ENCODE assay signal across 9 cellular contexts in the genomic region with DNA sequence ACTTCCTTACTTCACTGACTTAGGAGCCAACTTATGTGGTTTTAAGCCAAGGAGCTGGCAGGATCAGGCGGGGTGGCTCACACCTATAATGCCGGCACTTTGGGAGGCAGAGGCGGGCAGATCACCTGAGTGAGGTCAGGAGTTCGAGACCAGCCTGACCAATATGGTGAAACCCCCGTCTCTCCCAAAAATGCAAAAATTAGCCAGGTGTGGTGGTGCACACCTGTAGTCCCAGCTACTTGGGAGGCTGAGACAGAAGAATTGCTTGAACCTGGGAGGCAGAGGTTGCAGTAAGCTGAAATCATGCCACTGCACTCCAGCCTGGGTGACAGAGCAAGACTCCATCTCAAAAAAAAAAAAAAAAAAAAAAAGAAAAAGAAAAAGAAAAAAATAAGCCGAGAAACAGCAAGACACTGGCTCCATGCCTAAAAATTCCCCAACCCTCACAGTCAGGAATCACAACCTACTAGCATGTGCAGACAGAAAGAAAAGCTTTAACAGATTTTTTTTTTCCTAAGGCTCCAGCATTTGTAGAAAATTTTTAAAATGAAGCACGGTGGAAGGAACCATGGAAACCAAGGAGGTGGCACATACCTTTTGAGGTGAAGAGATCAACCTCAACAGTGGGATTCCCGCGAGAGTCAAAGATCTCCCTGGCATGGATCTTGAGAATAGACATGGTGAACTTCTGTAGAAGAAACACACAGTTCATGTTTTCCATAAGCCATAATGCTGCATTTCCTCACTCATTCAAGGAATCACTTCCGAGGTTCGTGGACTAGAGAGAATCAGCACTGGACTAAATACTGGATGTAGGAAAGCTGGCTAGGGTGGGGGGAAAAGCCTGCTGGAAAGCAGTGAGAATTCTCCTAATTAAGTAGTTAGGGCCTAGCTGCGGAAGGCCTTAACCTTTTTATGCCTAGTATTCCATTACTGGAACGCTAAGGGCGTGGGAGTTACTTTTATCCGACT. TPM values are rescaled to one million over a fixed set of nuclear protein-coding genes. Genes with fewer than 3 reads are reported as not detected.
DNase-seq lines count a peak whose midpoint lies in the region; TF ChIP-seq lines count a peak whose summit lies in the region.
"Had no signal": no experiment of that assay in that cellular context is flagged by ENCODE, and none has a peak within 500 bp of the region (broad histone marks: within the 10 kb centered on the region; RNA-seq: fewer than 3 reads in every experiment).

No MANE protein-coding gene starts in this region.

- H3K4me3 ChIP-seq in HEK293 (ENCODE audit: low read depth, low read length) (no peak overlapping the region), fibroblast of lung (replicated peaks in 1 of 4; ENCODE audit: control extremely low read depth in 1 of 4, insufficient read depth in 1 of 4, low read depth in 3 of 4, low read length in 4 of 4) (peak overlapping the region in 2 of 4 experiments; percentile 21 to 76), smooth muscle cell (peak overlapping the region; percentile 82), testis (no peak overlapping the region)

- TF ChIP-seq POLR2A in testis (IDR thresholded peaks at IDR 0.05): no peak

- H4K20me1 ChIP-seq in fibroblast of lung (ENCODE audit: control insufficient read depth, extremely low read depth, insufficient read depth, low read length) (no peaks in the 10 kb centered on the region), smooth muscle cell (ENCODE audit: low read depth) (peaks cover 87% of the 10 kb centered on the region)

- no peaks in the 10 kb centered on the region for H3K27me3 ChIP-seq in fibroblast of lung (ENCODE audit: control insufficient read depth, insufficient read depth, low read length)
- H3K27me3 ChIP-seq in smooth muscle cell (ENCODE audit: low read depth): no peaks in the 10 kb centered on the region
- H3K27me3 ChIP-seq in testis: no peaks in the 10 kb centered on the region

- H3K27ac ChIP-seq in HEK293 (ENCODE audit: extremely low read depth, low read depth, low read length): peak overlapping the region; percentile 27; the same call in 1 of the 2 replicates
- peak overlapping the region; percentile 99 for H3K27ac ChIP-seq in VCaP
- peak overlapping the region; percentile 38 for H3K27ac ChIP-seq in fibroblast of lung (ENCODE audit: insufficient read depth, low read length)
- peak overlapping the region; percentile 97 for H3K27ac ChIP-seq in smooth muscle cell (ENCODE audit: low read depth)
- peak overlapping the region in 1 of 2 donors; percentile 14 for H3K27ac ChIP-seq in testis

- TF ChIP-seq CTCF in HEK293 (tag by site-specific recombination; IDR thresholded peaks at IDR 0.05) (no peak), VCaP (conservative IDR thresholded peaks at IDR 0.05) (no peak), fibroblast of lung (conservative IDR thresholded peaks at IDR 0.05 in 1 of 2, IDR thresholded peaks at IDR 0.05 in 1 of 2; ENCODE audit: low read depth in 1 of 2, low read length in 2 of 2) (no peak), smooth muscle cell (IDR thresholded peaks at IDR 0.05; ENCODE audit: borderline replicate concordance, insufficient read depth, poor library complexity, severe bottlenecking) (no peak), testis (IDR thresholded peaks at IDR 0.05) (no peak)

- WGBS in smooth muscle cell (ENCODE audit: low lambda C conversion rate): 73% methylated on average over 15 of the region's 15 CpGs
- 78 to 81% methylated on average over 15 of the region's 15 CpGs for WGBS in testis, 2 donors

- H3K4me1 ChIP-seq in HEK293 (ENCODE audit: control insufficient read depth, insufficient read depth, low read length) (peaks cover 11% of the 10 kb centered on the region), fibroblast of lung (ENCODE audit: control insufficient read depth, extremely low read depth, insufficient read depth, low read length) (peaks cover 29% of the 10 kb centered on the region), smooth muscle cell (ENCODE audit: low read depth) (peaks cover 44% of the 10 kb centered on the region), testis (peaks cover 35% of the 10 kb centered on the region)

- CTCF ChIA-PET in HEK293 (lab: Yijun Ruan, JAX): interaction anchor here (0.6 to 1.7 kb wide), 6 partner anchors 12 to 113 kb away, joined by 3 to 9 read pairs (median 5); no protein-coding TSS in a partner anchor

- no peaks in the 10 kb centered on the region for H3K9me3 ChIP-seq in HEK293 (ENCODE audit: control insufficient read depth, insufficient read depth, low read depth, low read length)
- H3K9me3 ChIP-seq in fibroblast of lung (ENCODE audit: control insufficient read depth, insufficient read depth, low read depth, low read length): no peaks in the 10 kb centered on the region
- H3K9me3 ChIP-seq in smooth muscle cell (replicated peaks; ENCODE audit: low read depth): no peaks in the 10 kb centered on the region
- no peaks in the 10 kb centered on the region for H3K9me3 ChIP-seq in testis

- peak overlapping the region; percentile 49 for H3K4me2 ChIP-seq in fibroblast of lung (ENCODE audit: extremely low read depth, insufficient read depth, low read length)
- peak overlapping the region; percentile 97 for H3K4me2 ChIP-seq in smooth muscle cell

- H3F3A ChIP-seq in smooth muscle cell (ENCODE audit: low read depth): peaks cover 74% of the 10 kb centered on the region

- DNase-seq in fibroblast of lung (ENCODE audit: low read depth in 2 of 2): peak; percentile 52 to 61
- no peak for DNase-seq in smooth muscle cell (lab: John Stamatoyannopoulos, UW; ENCODE audit: unreplicated experiment)
- DNase-seq in A172 (ENCODE audit: low spot score): no peak
- DNase-seq in stimulated activated CD8-positive, alpha-beta memory T cell treated with anti-CD3 and anti-CD28 coated beads, Interleukin-4, amount 100 ng/mL, for 48 hours: no peak
- no peak for DNase-seq in NCI-H1694 treated with DMSO at 0.1 percent for 48 hours (lab: John Stamatoyannopoulos, UW)
- DNase-seq in testis: no peak
- DNase-seq: SHP77 had no signal

- H3K9ac ChIP-seq in fibroblast of lung (ENCODE audit: insufficient read depth, low read length): no peak overlapping the region
- peak overlapping the region; percentile 23 for H3K9ac ChIP-seq in smooth muscle cell (ENCODE audit: low read depth)

- H2AFZ ChIP-seq in fibroblast of lung (ENCODE audit: low read length) (no peak overlapping the region), smooth muscle cell (ENCODE audit: low read depth) (no peak overlapping the region)

- H3K36me3 ChIP-seq in HEK293 (ENCODE audit: control insufficient read depth in 2 of 2, insufficient read depth in 1 of 2, low read length in 2 of 2): peaks cover 42 to 81% of the 10 kb centered on the region in 2 experiments
- H3K36me3 ChIP-seq in fibroblast of lung (ENCODE audit: control insufficient read depth, insufficient read depth, low read length): peaks cover 31% of the 10 kb centered on the region
- peaks cover 3% of the 10 kb centered on the region for H3K36me3 ChIP-seq in smooth muscle cell (ENCODE audit: low read depth)
- peaks cover 3% of the 10 kb centered on the region for H3K36me3 ChIP-seq in testis (ENCODE audit: low read depth, missing control alignments)

- intact Hi-C loops in testis (cut with DNase I; ENCODE audit: low total_unique reads): no loop called here

- POLR2A ChIA-PET in HEK293 (lab: Yijun Ruan, JAX): interaction anchor here (0.7 to 2.3 kb wide), 6 partner anchors 9 to 665 kb away, joined by 3 to 9 read pairs (median 4); partner anchors contain the start of gene SLC25A33

- H3K79me2 ChIP-seq in fibroblast of lung (ENCODE audit: control insufficient read depth, insufficient read depth, low read length) (peaks cover 82% of the 10 kb centered on the region), smooth muscle cell (ENCODE audit: low read depth) (peaks cover 77% of the 10 kb centered on the region)

TF ChIP-seq in HEK293, 187 proteins besides CTCF, POLR2A, EP300 and RAD21 (continues in another document):
- TF ChIP-seq ZBTB48 (tag by site-specific recombination; IDR thresholded peaks at IDR 0.05) (0 out of 2 replicates have a peak, but pooled peaks have one; percentile 4), ZNF600 (tag by site-specific recombination; IDR thresholded peaks at IDR 0.05) (no peak), ZNF645 (tag by site-specific recombination; IDR thresholded peaks at IDR 0.05) (no peak), KLF7 (tag by site-specific recombination; IDR thresholded peaks at IDR 0.05; ENCODE audit: borderline replicate concordance) (no peak)

RNA-seq across cellular contexts. Expression of gene ENO1, which starts 4.0 kb away (rescaled TPM):
- total RNA-seq in fibroblast of lung: 963 and 971 TPM in 2 replicates
- polyA plus RNA-seq in fibroblast of lung: 1,177 and 1,629 TPM in 2 replicates
- 1,392 and 2,021 TPM in 2 replicates for polyA plus RNA-seq in fibroblast of lung (2012)
- polyA minus RNA-seq in fibroblast of lung (ENCODE audit: low replicate concordance): 1,769 and 2,224 TPM in 2 replicates
- 1,276 and 1,376 TPM in 2 replicates for total RNA-seq in smooth muscle cell
- 2,156 and 2,235 TPM in 2 replicates for polyA plus RNA-seq in smooth muscle cell
- total RNA-seq in A172 (2014; rRNA removed; shearing (Covaris generic)): 1,393 and 1,401 TPM in 2 replicates
- 100 to 1,000 TPM; 310 to 380 TPM for total RNA-seq in testis
- 589 TPM for polyA plus RNA-seq in testis (ENCODE audit: insufficient read depth, low read depth, low replicate concordance)

RNA-seq across cellular contexts. Expression of gene RERE, which starts 57.1 kb away (rescaled TPM):
- 45.7 and 51.0 TPM in 2 replicates for total RNA-seq in fibroblast of lung
- 3.7 and 5.8 TPM in 2 replicates for polyA plus RNA-seq in fibroblast of lung
- 39.9 and 56.9 TPM in 2 replicates for polyA plus RNA-seq in fibroblast of lung (2012)
- polyA minus RNA-seq in fibroblast of lung (ENCODE audit: low replicate concordance): 79.4 and 89.4 TPM in 2 replicates
- total RNA-seq in smooth muscle cell: 59.2 and 64.0 TPM in 2 replicates
- 45.6 and 70.7 TPM in 2 replicates for polyA plus RNA-seq in smooth muscle cell
- 7.0 and 24.3 TPM in 2 replicates for total RNA-seq in A172 (2014; rRNA removed; shearing (Covaris generic))
- total RNA-seq in testis: 100 to 1,000 TPM; 203 to 229 TPM
- 90.8 TPM for polyA plus RNA-seq in testis (ENCODE audit: insufficient read depth, low read depth, low replicate concordance)

Comparison
In these comparisons a context has a peak if more than half of its experiments do, and no peak if none do; other contexts are left out.
1. DNase-seq: peak in fibroblast of lung (2 of 2); none in smooth muscle cell (single experiment), A172 (single experiment), stimulated activated CD8-positive, alpha-beta memory T cell treated with anti-CD3 and anti-CD28 coated beads, Interleukin-4, amount 100 ng/mL, for 48 hours (single experiment), NCI-H1694 treated with DMSO at 0.1 percent for 48 hours (single experiment) and testis (single experiment).